8 cellular contexts compared by ENCODE assay signal in genomic region chr7:66994051-66994450, GRCh38. TPM values are rescaled to one million over a fixed set of nuclear protein-coding genes. Genes with fewer than 3 reads are reported as not detected.
A peak's percentile ranks its signal among the peaks of the same experiment; 100 is the strongest.
DNase-seq lines count a peak whose midpoint lies in the region; ATAC-seq and TF ChIP-seq lines count a peak whose summit lies in the region.
"Not testable (repeated sequence)": the region's sequence is repeated elsewhere in the genome, so short reads cannot be mapped to it uniquely, and the experiment has no call there.

No MANE protein-coding gene starts in this region.

- not testable (repeated sequence) for ATAC-seq in PC-3; activated T-cell treated with anti-CD3 and anti-CD28 coated beads, Interleukin-2, amount 50 U/mL, for 72 hours (replicated peaks in 1 of 2); naive thymus-derived CD4-positive, alpha-beta T cell

- not testable (repeated sequence) for H3K9me2 ChIP-seq in GM23248 (ENCODE audit: insufficient read depth); PC-3 (replicated peaks; ENCODE audit: low read length)

- H3K4me1 Mint-ChIP-seq in activated T-cell treated with anti-CD3 and anti-CD28 coated beads, Interleukin-2, amount 50 U/mL, for 72 hours (ENCODE audit: low read depth) = peaks cover 35% of the 10 kb centered on the region
- H3K4me1 Mint-ChIP-seq in glutamatergic neuron (ENCODE audit: low read depth, unreplicated experiment) = not testable (repeated sequence)
- peaks cover 12 to 45% (median 34%) of the 10 kb centered on the region in 7 donors for H3K4me1 Mint-ChIP-seq in naive thymus-derived CD4-positive, alpha-beta T cell

- not testable (repeated sequence) for H3K27ac Mint-ChIP-seq in activated T-cell treated with anti-CD3 and anti-CD28 coated beads, Interleukin-2, amount 50 U/mL, for 72 hours
- H3K27ac Mint-ChIP-seq in glutamatergic neuron (ENCODE audit: unreplicated experiment) = peak overlapping the region; percentile 97
- peak overlapping the region; percentile 96 to 100 (median 99) for H3K27ac Mint-ChIP-seq in naive thymus-derived CD4-positive, alpha-beta T cell

- POLR2A ChIA-PET in PC-3 (lab: Charles Lee; ENCODE audit: unreplicated experiment) = not testable (repeated sequence)
- POLR2A ChIA-PET in naive thymus-derived CD4-positive, alpha-beta T cell (lab: Charles Lee) = interaction anchor here (3.0 kb wide), 1 partner anchor 73 kb away, joined by 34 read pairs; the partner anchor contains the start of gene TMEM248

- peaks cover 33% of the 10 kb centered on the region for H3K36me3 ChIP-seq in GM23248 (ENCODE audit: low read depth)
- H3K36me3 ChIP-seq in PC-3 (ENCODE audit: low read depth, low read length) = not testable (repeated sequence)
- H3K36me3 ChIP-seq in naive thymus-derived CD4-positive, alpha-beta T cell (ENCODE audit: control insufficient read depth in 2 of 3, insufficient read depth in 3 of 3, low read length in 3 of 3) = peaks cover 3 to 48% (median 13%) of the 10 kb centered on the region in 3 experiments

- not testable (repeated sequence) for H3K27me3 ChIP-seq in GM23248 (replicated peaks; ENCODE audit: insufficient read depth); PC-3 (ENCODE audit: low read length); naive thymus-derived CD4-positive, alpha-beta T cell (ENCODE audit: control insufficient read depth in 2 of 2, insufficient read depth in 2 of 2, low read length in 2 of 2)

- not testable (repeated sequence) for H3K9me3 ChIP-seq in GM23248 (ENCODE audit: low read depth); PC-3 (ENCODE audit: low read length); naive thymus-derived CD4-positive, alpha-beta T cell (ENCODE audit: control insufficient read depth in 2 of 3, low read length in 3 of 3)

- not testable (repeated sequence) for H3F3A ChIP-seq in GM23248 (ENCODE audit: insufficient read depth); PC-3 (ENCODE audit: low read length, unreplicated experiment)

- intact Hi-C loops in PC-3 (cut with micrococcal nuclease) = not testable (repeated sequence)
- intact Hi-C loops in naive thymus-derived CD4-positive, alpha-beta T cell (cut with micrococcal nuclease) = loop anchor here (2.0 to 10.0 kb wide), 4 partner anchors 399 to 1239 kb away; no protein-coding TSS in a partner anchor

- not testable (repeated sequence) for H4K20me1 ChIP-seq in GM23248 (ENCODE audit: insufficient read depth); PC-3 (ENCODE audit: low read length)

- not testable (repeated sequence) for H3K9me3 Mint-ChIP-seq in activated T-cell treated with anti-CD3 and anti-CD28 coated beads, Interleukin-2, amount 50 U/mL, for 72 hours; glutamatergic neuron (ENCODE audit: unreplicated experiment); naive thymus-derived CD4-positive, alpha-beta T cell

- peaks cover 12% of the 10 kb centered on the region for H3K4me1 ChIP-seq in GM23248 (ENCODE audit: insufficient read depth)
- not testable (repeated sequence) for H3K4me1 ChIP-seq in PC-3 (ENCODE audit: insufficient read depth, low read length)
- H3K4me1 ChIP-seq in naive thymus-derived CD4-positive, alpha-beta T cell (ENCODE audit: control insufficient read depth in 2 of 2, insufficient read depth in 2 of 2, low read length in 2 of 2) = peaks cover 15 to 16% of the 10 kb centered on the region in 2 donors

- not testable (repeated sequence) for H3K27me3 Mint-ChIP-seq in activated T-cell treated with anti-CD3 and anti-CD28 coated beads, Interleukin-2, amount 50 U/mL, for 72 hours (ENCODE audit: low read depth); glutamatergic neuron (ENCODE audit: unreplicated experiment); naive thymus-derived CD4-positive, alpha-beta T cell

- peak overlapping the region; percentile 99 for H3K9ac ChIP-seq in GM23248
- peak overlapping the region; percentile 62; the same call in 1 of the 2 replicates for H3K9ac ChIP-seq in PC-3 (ENCODE audit: low read length)

- TF ChIP-seq CTCF in 22Rv1 (IDR thresholded peaks at IDR 0.05); PC-3 (conservative IDR thresholded peaks at IDR 0.05; ENCODE audit: low read depth, low read length); glutamatergic neuron (IDR thresholded peaks at IDR 0.05; ENCODE audit: partially characterized antibody, unreplicated experiment): not testable (repeated sequence)

- in situ Hi-C loops in GM23248 (cut with MboI) = not testable (repeated sequence)

- not testable (repeated sequence) for H2AFZ ChIP-seq in GM23248; PC-3 (ENCODE audit: low read length)

- H3K4me3 ChIP-seq in GM23248 (peak overlapping the region; percentile 90), PC-3 (ENCODE audit: low read length) (peak overlapping the region; percentile 85), skin epidermis (peak overlapping the region; percentile 60 to 91 (median 81))
- peak overlapping the region; percentile 90 for H3K4me3 ChIP-seq in naive thymus-derived CD4-positive, alpha-beta T cell (ENCODE audit: low read length)

- peak; percentile 17 for DNase-seq in GM23248
- DNase-seq in PC-3; activated T-cell treated with anti-CD3 and anti-CD28 coated beads, Interleukin-2, amount 50 U/mL, for 72 hours; caudate nucleus (lab: John Stamatoyannopoulos, UW); glutamatergic neuron; naive thymus-derived CD4-positive, alpha-beta T cell: not testable (repeated sequence)

- H3K4me2 ChIP-seq in GM23248 (ENCODE audit: unreplicated experiment) = peak overlapping the region; percentile 76
- peak overlapping the region; percentile 81 for H3K4me2 ChIP-seq in PC-3 (ENCODE audit: low read length)

- peaks cover 8 to 28% of the 10 kb centered on the region in 2 donors for H3K36me3 Mint-ChIP-seq in activated T-cell treated with anti-CD3 and anti-CD28 coated beads, Interleukin-2, amount 50 U/mL, for 72 hours (ENCODE audit: insufficient read depth in 2 of 2)
- H3K36me3 Mint-ChIP-seq in glutamatergic neuron (ENCODE audit: unreplicated experiment) = not testable (repeated sequence)
- peaks cover 4 to 18% (median 17%) of the 10 kb centered on the region in 5 donors for H3K36me3 Mint-ChIP-seq in naive thymus-derived CD4-positive, alpha-beta T cell

- CTCF ChIA-PET in PC-3 (lab: Charles Lee); naive thymus-derived CD4-positive, alpha-beta T cell (lab: Charles Lee): not testable (repeated sequence)

- peak overlapping the region; percentile 90 for H3K27ac ChIP-seq in 22Rv1
- peak overlapping the region; percentile 98 for H3K27ac ChIP-seq in GM23248
- 0 out of 2 replicates have a peak overlapping the region, but pooled peaks have one; percentile 13 for H3K27ac ChIP-seq in PC-3 (ENCODE audit: low read length)
- H3K27ac ChIP-seq in caudate nucleus (ENCODE audit: low read depth, low read length) = peak overlapping the region; percentile 90
- H3K27ac ChIP-seq in naive thymus-derived CD4-positive, alpha-beta T cell (ENCODE audit: low read depth, low read length) = peak overlapping the region; percentile 98
- peak overlapping the region in 17 of 21 experiments; percentile 80 to 100 (median 94) for H3K27ac ChIP-seq in skin epidermis

- H3K4me3 Mint-ChIP-seq in activated T-cell treated with anti-CD3 and anti-CD28 coated beads, Interleukin-2, amount 50 U/mL, for 72 hours = peak overlapping the region; percentile 96 to 97
- H3K4me3 Mint-ChIP-seq in glutamatergic neuron (ENCODE audit: unreplicated experiment) = peak overlapping the region; percentile 99
- peak overlapping the region; percentile 90 to 100 (median 99) for H3K4me3 Mint-ChIP-seq in naive thymus-derived CD4-positive, alpha-beta T cell

- BruUV-seq in PC-3 (replicated peaks; lab: Mats Ljungman, UMichigan) = not testable (repeated sequence)

- H3K79me2 ChIP-seq in GM23248 (ENCODE audit: insufficient read depth) = peaks cover 57% of the 10 kb centered on the region
- H3K79me2 ChIP-seq in PC-3 (ENCODE audit: low read length) = peaks cover 40% of the 10 kb centered on the region

- 33 to 39% methylated on average over 4 to 5 of the region's 5 CpGs for WGBS in GM23248 (ENCODE audit: low coverage in 1 of 2, low lambda C conversion rate in 2 of 2, missing lambda C conversion rate in 2 of 2), 2 experiments

RNA-seq across cellular contexts. Expression of gene SBDS, which starts 1.3 kb away (rescaled TPM):
- 143 and 151 TPM in 2 replicates for total RNA-seq in GM23248 (2014; rRNA removed; shearing (Covaris generic))
- polyA plus RNA-seq in GM23248 (2016; fragmentation: Nextera tagmentation; extraction: Ambion mirVana) = 241 and 244 TPM in 2 replicates
- total RNA-seq in PC-3 (2014; rRNA removed) (72.4 and 91.7 TPM in 2 replicates), glutamatergic neuron (ENCODE audit: unreplicated experiment) (66.3 TPM)
- total RNA-seq in activated T-cell treated with anti-CD3 and anti-CD28 coated beads, Interleukin-2, amount 50 U/mL, for 72 hours = 10 to 100 TPM; 82.8 to 88.3 TPM
- total RNA-seq in naive thymus-derived CD4-positive, alpha-beta T cell = 100 to 1,000 TPM in 2 of 5 experiments, 10 to 100 TPM in 3; 35.7 to 318 (median 95.1) TPM
- polyA plus RNA-seq in naive thymus-derived CD4-positive, alpha-beta T cell = 100 to 1,000 TPM in 1 of 2 donors, 10 to 100 TPM in 1; 65.1 to 101 TPM

RNA-seq across cellular contexts. Expression of gene TYW1, which starts 2.6 kb away (rescaled TPM):
- 11.1 and 62.0 TPM in 2 replicates for total RNA-seq in GM23248 (2014; rRNA removed; shearing (Covaris generic))
- polyA plus RNA-seq in GM23248 (2016; fragmentation: Nextera tagmentation; extraction: Ambion mirVana) = 13.8 and 14.7 TPM in 2 replicates
- total RNA-seq in PC-3 (2014; rRNA removed) (12.8 and 13.4 TPM in 2 replicates), glutamatergic neuron (ENCODE audit: unreplicated experiment) (17.7 TPM)
- 10 to 100 TPM; 17.1 to 21.8 TPM for total RNA-seq in activated T-cell treated with anti-CD3 and anti-CD28 coated beads, Interleukin-2, amount 50 U/mL, for 72 hours
- total RNA-seq in naive thymus-derived CD4-positive, alpha-beta T cell = 10 to 100 TPM; 20.2 to 29.4 (median 25.3) TPM
- 10 to 100 TPM; 20.7 to 25.0 TPM for polyA plus RNA-seq in naive thymus-derived CD4-positive, alpha-beta T cell

Comparison
In these comparisons a context has a peak if more than half of its experiments do, and no peak if none do; other contexts are left out.
1. H3K27ac ChIP-seq: peak in every context shown above with its lines; median percentile 98 in GM23248; 98 in naive thymus-derived CD4-positive, alpha-beta T cell; 94 in skin epidermis; 90 in 22Rv1; 90 in caudate nucleus; 13 in PC-3.